In the genomic region with DNA sequence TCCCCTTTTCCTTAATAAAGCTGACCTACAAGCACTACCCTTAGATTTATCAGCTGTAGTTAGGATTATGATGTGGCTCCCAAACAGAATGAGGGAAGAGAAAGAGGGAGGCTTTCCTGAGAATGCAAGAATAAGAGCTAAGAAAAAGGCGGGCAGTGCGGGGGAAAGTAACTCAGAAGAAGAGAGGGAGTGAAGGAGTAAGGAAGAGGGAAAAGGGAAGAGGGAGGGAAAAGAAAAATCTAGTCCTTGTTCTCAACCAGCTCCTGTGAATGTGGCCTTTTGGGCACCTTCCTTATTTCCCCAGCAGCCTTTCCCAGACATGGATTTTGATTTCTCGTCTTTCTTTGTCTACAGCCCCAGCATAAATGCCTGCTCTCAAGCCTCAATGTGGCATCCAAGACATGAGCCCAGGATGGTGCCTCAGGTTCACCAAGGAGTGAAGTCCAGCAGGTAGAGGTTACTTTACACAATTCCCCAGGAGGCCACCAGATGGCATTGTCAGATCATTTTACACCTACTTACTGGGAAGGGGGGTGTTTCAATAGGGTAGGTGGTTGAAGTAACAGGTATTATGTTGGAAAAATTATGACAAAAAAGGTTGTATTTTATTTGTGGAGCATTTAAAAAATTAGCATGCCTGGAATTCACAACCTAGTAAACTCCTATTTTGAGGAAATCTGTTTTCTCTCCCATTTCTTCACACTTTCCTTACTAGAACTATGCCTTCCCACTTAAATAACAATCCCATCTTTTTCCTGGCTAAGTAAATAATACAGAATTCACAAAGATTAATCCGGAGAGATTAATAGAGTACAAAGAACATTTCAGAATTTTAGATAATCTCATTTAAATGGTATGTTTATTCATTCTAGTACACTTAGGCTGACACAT, we compare ENCODE assay signal across 9 cellular contexts.
A peak's percentile ranks its signal among the peaks of the same experiment; 100 is the strongest.
DNase-seq lines count a peak whose midpoint lies in the region; ATAC-seq and TF ChIP-seq lines count a peak whose summit lies in the region.
"Had no signal": no experiment of that assay in that cellular context is flagged by ENCODE, and none has a peak within 500 bp of the region (broad histone marks: within the 10 kb centered on the region; RNA-seq: fewer than 3 reads in every experiment).

No MANE protein-coding gene starts in this region.

- H3K4ac ChIP-seq in mesenchymal stem cell (ENCODE audit: low read depth in 1 of 2, low read length in 2 of 2): no peak overlapping the region

- no peak overlapping the region for H2BK12ac ChIP-seq in mesenchymal stem cell (ENCODE audit: low read length in 2 of 2)

- ATAC-seq in GM18868 (IDR thresholded peaks at IDR 0.05; ENCODE audit: unreplicated experiment): peak; percentile 83
- peak; percentile 74 for ATAC-seq in stimulated activated naive CD8-positive, alpha-beta T cell treated with anti-CD3 and anti-CD28 coated beads, Interleukin-15, amount 100 ng/mL, for 72 hours

- H3K27ac Mint-ChIP-seq in CD14-positive monocyte: peak overlapping the region in 2 of 7 donors; percentile 20 to 22
- no peak overlapping the region for H3K27ac Mint-ChIP-seq in stimulated activated naive CD8-positive, alpha-beta T cell treated with anti-CD3 and anti-CD28 coated beads, Interleukin-15, amount 100 ng/mL, for 72 hours
- H3K27ac Mint-ChIP-seq: T-helper 1 cell treated with Interleukin-12 subunit alpha and Interleukin-12 subunit beta and Interleukin-4 antibody, amounts not matched to agents 30 μg/mL and 1 μg/mL, for 36 hours had no signal

- H4K91ac ChIP-seq in mesenchymal stem cell (ENCODE audit: low read length): no peak overlapping the region

- peaks cover 0 to 13% (median 0%) of the 10 kb centered on the region in 3 donors for H3K27me3 Mint-ChIP-seq in CD14-positive monocyte (ENCODE audit: low read depth in 3 of 3)
- peaks cover 46% of the 10 kb centered on the region for H3K27me3 Mint-ChIP-seq in stimulated activated naive CD8-positive, alpha-beta T cell treated with anti-CD3 and anti-CD28 coated beads, Interleukin-15, amount 100 ng/mL, for 72 hours

- H3K18ac ChIP-seq in mesenchymal stem cell (ENCODE audit: low read depth in 1 of 2, low read length in 2 of 2): no peak overlapping the region

- H3K4me1 ChIP-seq in colonic mucosa (no peaks in the 10 kb centered on the region), mesenchymal stem cell (ENCODE audit: control insufficient read depth, insufficient read depth, low read depth, low read length) (no peaks in the 10 kb centered on the region)

- H3K27me3 ChIP-seq in HL-60 (ENCODE audit: insufficient read depth, poor library complexity, severe bottlenecking): no peaks in the 10 kb centered on the region
- no peaks in the 10 kb centered on the region for H3K27me3 ChIP-seq in colonic mucosa
- peaks cover 0 to 8% of the 10 kb centered on the region in 2 experiments for H3K27me3 ChIP-seq in mesenchymal stem cell (ENCODE audit: control insufficient read depth in 1 of 2, insufficient read depth in 1 of 2, low read length in 2 of 2)

- H3K4me3 Mint-ChIP-seq in CD14-positive monocyte: no peak overlapping the region
- H3K4me3 Mint-ChIP-seq in stimulated activated naive CD8-positive, alpha-beta T cell treated with anti-CD3 and anti-CD28 coated beads, Interleukin-15, amount 100 ng/mL, for 72 hours: no peak overlapping the region
- H3K4me3 Mint-ChIP-seq: T-helper 1 cell treated with Interleukin-12 subunit alpha and Interleukin-12 subunit beta and Interleukin-4 antibody, amounts not matched to agents 30 μg/mL and 1 μg/mL, for 36 hours had no signal

- H3K23ac ChIP-seq in mesenchymal stem cell (ENCODE audit: low read length in 2 of 2): no peak overlapping the region

- peaks cover 3% of the 10 kb centered on the region for H3K4me1 Mint-ChIP-seq in CD14-positive monocyte
- no peaks in the 10 kb centered on the region for H3K4me1 Mint-ChIP-seq in stimulated activated naive CD8-positive, alpha-beta T cell treated with anti-CD3 and anti-CD28 coated beads, Interleukin-15, amount 100 ng/mL, for 72 hours

- no peaks in the 10 kb centered on the region for H3K9me3 ChIP-seq in colonic mucosa
- H3K9me3 ChIP-seq in mesenchymal stem cell (ENCODE audit: control insufficient read depth, low read length): no peaks in the 10 kb centered on the region

- no peaks in the 10 kb centered on the region for H3K36me3 Mint-ChIP-seq in CD14-positive monocyte

- no peak overlapping the region for H3K14ac ChIP-seq in mesenchymal stem cell (ENCODE audit: low read length in 2 of 2)

- H3K27ac ChIP-seq in HL-60 (replicated peaks) (no peak overlapping the region), colonic mucosa (no peak overlapping the region), mesenchymal stem cell (ENCODE audit: low read length, poor library complexity, severe bottlenecking) (no peak overlapping the region)

- no peak overlapping the region for H3K4me3 ChIP-seq in HL-60 (replicated peaks; ENCODE audit: insufficient read depth, low read length)
- no peak overlapping the region for H3K4me3 ChIP-seq in colonic mucosa
- H3K4me3 ChIP-seq in mesenchymal stem cell (ENCODE audit: insufficient read depth in 1 of 2, low read depth in 1 of 2, low read length in 2 of 2): no peak overlapping the region

- no peak overlapping the region for H3K4me2 ChIP-seq in mesenchymal stem cell (ENCODE audit: low read length, poor library complexity, severe bottlenecking)

- H3K79me1 ChIP-seq in mesenchymal stem cell (replicated peaks; ENCODE audit: low read length, poor library complexity, severe bottlenecking): no peaks in the 10 kb centered on the region

- no peak overlapping the region for H2BK5ac ChIP-seq in mesenchymal stem cell (ENCODE audit: low read depth, low read length, poor library complexity, severe bottlenecking)

- intact Hi-C loops in CD14-positive monocyte (cut with micrococcal nuclease) (loop anchor here (2.0 to 5.0 kb wide), 2 partner anchors 113 to 116 kb away; no protein-coding TSS in a partner anchor), colonic mucosa (cut with DNase I) (loop anchor here (5.0 kb wide), 1 partner anchor 111 kb away; no protein-coding TSS in a partner anchor)

- H2AK5ac ChIP-seq in mesenchymal stem cell (ENCODE audit: low read length, severe bottlenecking): no peak overlapping the region

- H2AFZ ChIP-seq in mesenchymal stem cell (ENCODE audit: low read depth, low read length): no peak overlapping the region

- 20% methylated on average over 3 of the region's 4 CpGs for WGBS in mesenchymal stem cell

- H2BK15ac ChIP-seq in mesenchymal stem cell (ENCODE audit: low read depth, poor library complexity, severe bottlenecking): no peak overlapping the region

- DNase-seq in CD14-positive monocyte (ENCODE audit: low spot score) (no peak), HL-60 (ENCODE audit: low read depth in 1 of 2, low spot score in 1 of 2) (peak; percentile 27 to 29), T-helper 9 cell (peak; percentile 8), colonic mucosa (peak; percentile 32), mesenchymal stem cell (peak; percentile 62), amniotic stem cell (lab: John Stamatoyannopoulos, UW) (no peak)
- DNase-seq in stimulated activated naive CD8-positive, alpha-beta T cell treated with anti-CD3 and anti-CD28 coated beads, Interleukin-15, amount 100 ng/mL, for 72 hours: peak; percentile 43 to 51

- H4K8ac ChIP-seq in mesenchymal stem cell (ENCODE audit: low read length): no peak overlapping the region

- H3K9ac ChIP-seq in colonic mucosa (ENCODE audit: low read depth in 2 of 2, low read length in 2 of 2) (no peak overlapping the region), mesenchymal stem cell (ENCODE audit: low read length) (no peak overlapping the region)

- no peaks in the 10 kb centered on the region for H3K36me3 ChIP-seq in colonic mucosa
- no peaks in the 10 kb centered on the region for H3K36me3 ChIP-seq in mesenchymal stem cell (ENCODE audit: control insufficient read depth in 1 of 2, insufficient read depth in 2 of 2, low read depth in 1 of 2, low read length in 2 of 2)

- no peak overlapping the region for H2BK120ac ChIP-seq in mesenchymal stem cell (ENCODE audit: low read depth, low read length)

- TF ChIP-seq CTCF in CD14-positive monocyte (IDR thresholded peaks at IDR 0.05) (peak; percentile 90), HL-60 (IDR thresholded peaks at IDR 0.05; ENCODE audit: insufficient read depth, low read length) (peak; percentile 58), colonic mucosa (IDR thresholded peaks at IDR 0.05) (peak; percentile 56)

- H3K9me3 Mint-ChIP-seq in CD14-positive monocyte: no peaks in the 10 kb centered on the region
- no peaks in the 10 kb centered on the region for H3K9me3 Mint-ChIP-seq in stimulated activated naive CD8-positive, alpha-beta T cell treated with anti-CD3 and anti-CD28 coated beads, Interleukin-15, amount 100 ng/mL, for 72 hours
- H3K9me3 Mint-ChIP-seq: T-helper 1 cell treated with Interleukin-12 subunit alpha and Interleukin-12 subunit beta and Interleukin-4 antibody, amounts not matched to agents 30 μg/mL and 1 μg/mL, for 36 hours had no signal

Comparison
In these comparisons a context has a peak if more than half of its experiments do, and no peak if none do; other contexts are left out.
1. DNase-seq: peak in HL-60 (2 of 2), T-helper 9 cell (single experiment), colonic mucosa (single experiment), mesenchymal stem cell (single experiment) and stimulated activated naive CD8-positive, alpha-beta T cell treated with anti-CD3 and anti-CD28 coated beads, Interleukin-15, amount 100 ng/mL, for 72 hours (2 of 2); none in CD14-positive monocyte (single experiment) and amniotic stem cell (single experiment).
2. Peak in every context shown above with its lines, with median percentiles within 50 percentile points of each other: CTCF ChIP-seq.